Comparison of ENCODE assay signal across 15 cellular contexts in the genomic region with DNA sequence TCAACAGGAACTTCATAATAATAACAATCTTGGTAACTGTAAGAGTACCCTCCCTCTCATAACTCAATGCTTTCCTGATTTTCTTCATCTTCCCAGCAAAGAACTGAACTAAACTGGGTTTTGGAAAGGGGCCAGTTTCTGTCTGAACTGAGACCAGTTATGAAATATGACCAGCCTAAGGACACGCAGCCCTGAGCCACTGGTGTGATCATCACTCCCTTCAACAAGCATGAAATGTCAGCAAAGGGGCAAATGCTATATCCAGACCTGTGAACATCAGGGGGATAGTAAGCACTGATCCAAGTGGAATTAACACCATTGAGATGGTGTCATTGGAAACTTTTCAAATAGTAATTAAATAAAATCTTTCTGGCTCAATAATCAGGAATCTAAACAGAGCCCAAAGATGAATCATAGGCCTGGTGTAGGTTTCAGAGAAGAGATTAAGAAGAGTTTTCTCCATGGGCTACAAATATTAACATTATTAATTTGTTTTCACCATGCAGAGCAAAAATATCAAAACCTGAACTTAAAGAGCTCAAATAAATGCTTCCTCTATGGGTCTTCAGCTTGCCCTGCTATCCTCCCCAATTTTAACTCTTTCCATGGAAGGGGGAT.
DNase-seq lines count a peak whose midpoint lies in the region; ATAC-seq and TF ChIP-seq lines count a peak whose summit lies in the region.
"Had no signal": no experiment of that assay in that cellular context is flagged by ENCODE, and none has a peak within 500 bp of the region (broad histone marks: within the 10 kb centered on the region; RNA-seq: fewer than 3 reads in every experiment).

No MANE protein-coding gene starts in this region.

- H3K27ac ChIP-seq in gastroesophageal sphincter, result peak overlapping the region; percentile 16 to 78 (median 76)
- no peak overlapping the region for H3K27ac ChIP-seq in Karpas-422 (ENCODE audit: low read length)
- H3K27ac ChIP-seq: BLaER1 treated with 17β-estradiol and CSF1 and Interleukin-3, amounts not matched to agents 10 nM and 100 nM; pancreas had no signal

- no peak overlapping the region for H3K4me2 ChIP-seq in Karpas-422 (ENCODE audit: low read depth, low read length, poor library complexity, severe bottlenecking)
- H3K4me2 ChIP-seq: BLaER1 treated with 17β-estradiol and CSF1 and Interleukin-3, amounts not matched to agents 10 nM and 100 nM had no signal

- H3K27me3 ChIP-seq in gastroesophageal sphincter, result no peaks in the 10 kb centered on the region
- no peaks in the 10 kb centered on the region for H3K27me3 ChIP-seq in Karpas-422 (ENCODE audit: low read length)
- H3K27me3 ChIP-seq: BLaER1 treated with 17β-estradiol and CSF1 and Interleukin-3, amounts not matched to agents 10 nM and 100 nM; pancreas had no signal

- H2AFZ ChIP-seq in Karpas-422 (ENCODE audit: low read length), result no peak overlapping the region

- no peak overlapping the region for H3K9ac ChIP-seq in Karpas-422 (ENCODE audit: low read length)
- H3K9ac ChIP-seq: BLaER1 treated with 17β-estradiol and CSF1 and Interleukin-3, amounts not matched to agents 10 nM and 100 nM had no signal

- H3K36me3 ChIP-seq in gastroesophageal sphincter, result peaks cover 0 to 20% of the 10 kb centered on the region in 2 donors
- H3K36me3 ChIP-seq in Karpas-422 (ENCODE audit: insufficient read depth, low read length), result no peaks in the 10 kb centered on the region
- H3K36me3 ChIP-seq: BLaER1 treated with 17β-estradiol and CSF1 and Interleukin-3, amounts not matched to agents 10 nM and 100 nM; pancreas had no signal

- no peaks in the 10 kb centered on the region for H4K20me1 ChIP-seq in Karpas-422 (ENCODE audit: insufficient read depth, low read depth, low read length)
- H4K20me1 ChIP-seq: BLaER1 treated with 17β-estradiol and CSF1 and Interleukin-3, amounts not matched to agents 10 nM and 100 nM had no signal

- TF ChIP-seq POLR2A in gastroesophageal sphincter (IDR thresholded peaks at IDR 0.05), result no peak

- DNase-seq in HCEC 1CT, result peak; percentile 37
- DNase-seq in astrocyte of the hippocampus (ENCODE audit: low read depth, low spot score), result peak; percentile 6
- DNase-seq in sciatic nerve (ENCODE audit: low spot score), result no peak
- DNase-seq in Karpas-422, result no peak
- DNase-seq in NCI-H128 (lab: John Stamatoyannopoulos, UW; ENCODE audit: unreplicated experiment), result no peak
- DNase-seq: activated CD4-positive, alpha-beta memory T cell treated with anti-CD3 and anti-CD28 coated beads for 36 hours; activated gamma-delta T cell treated with Interleukin-2 at 50 U/mL for 16 hours; NCI-H1694; pancreas; T-helper 2 cell had no signal

- H3K9me3 ChIP-seq in gastroesophageal sphincter, result no peaks in the 10 kb centered on the region
- H3K9me3 ChIP-seq in Karpas-422 (ENCODE audit: low read length), result no peaks in the 10 kb centered on the region
- H3K9me3 ChIP-seq: BLaER1 treated with 17β-estradiol and CSF1 and Interleukin-3, amounts not matched to agents 10 nM and 100 nM; pancreas had no signal

- TF ChIP-seq CTCF in gastroesophageal sphincter (IDR thresholded peaks at IDR 0.05), result no peak

- 25% methylated on average over 1 of the region's 1 CpG; no CpG with 5 or more reads in 1 of the 2 donors for WGBS in gastroesophageal sphincter (ENCODE audit: low coverage in 1 of 2), 2 donors

- ATAC-seq in gastroesophageal sphincter (peak; percentile 63), sciatic nerve (peak; percentile 68), GM18511 (IDR thresholded peaks at IDR 0.05; ENCODE audit: unreplicated experiment) (no peak), HG02610 (IDR thresholded peaks at IDR 0.05; ENCODE audit: unreplicated experiment) (no peak)
- ATAC-seq: left lobe of liver had no signal

- H3K79me2 ChIP-seq in Karpas-422 (ENCODE audit: low read length), result no peaks in the 10 kb centered on the region

- H3K4me1 ChIP-seq in gastroesophageal sphincter, result peaks cover 38 to 75% (median 55%) of the 10 kb centered on the region in 3 donors
- H3K4me1 ChIP-seq in Karpas-422 (ENCODE audit: low read length), result no peaks in the 10 kb centered on the region
- H3K4me1 ChIP-seq: BLaER1 treated with 17β-estradiol and CSF1 and Interleukin-3, amounts not matched to agents 10 nM and 100 nM; pancreas had no signal

- no peak for TF ChIP-seq EP300 in gastroesophageal sphincter (IDR thresholded peaks at IDR 0.05)

- no peaks in the 10 kb centered on the region for H3K9me2 ChIP-seq in Karpas-422 (replicated peaks; ENCODE audit: insufficient read depth, low read length)

- intact Hi-C loops in sciatic nerve (cut with DNase I), result no loop called here

- H3K4me3 ChIP-seq in gastroesophageal sphincter (no peak overlapping the region), Karpas-422 (ENCODE audit: low read length) (no peak overlapping the region)
- H3K4me3 ChIP-seq: BLaER1 treated with 17β-estradiol and CSF1 and Interleukin-3, amounts not matched to agents 10 nM and 100 nM; pancreas had no signal

Comparison
In these comparisons a context has a peak if more than half of its experiments do, and no peak if none do; other contexts are left out.
1. DNase-seq: peak in HCEC 1CT (single experiment) and astrocyte of the hippocampus (single experiment); none in sciatic nerve (single experiment), Karpas-422 (single experiment) and NCI-H128 (single experiment).
2. ATAC-seq: peak in gastroesophageal sphincter (single experiment) and sciatic nerve (single experiment); none in GM18511 (single experiment) and HG02610 (single experiment).